In the genomic region with DNA sequence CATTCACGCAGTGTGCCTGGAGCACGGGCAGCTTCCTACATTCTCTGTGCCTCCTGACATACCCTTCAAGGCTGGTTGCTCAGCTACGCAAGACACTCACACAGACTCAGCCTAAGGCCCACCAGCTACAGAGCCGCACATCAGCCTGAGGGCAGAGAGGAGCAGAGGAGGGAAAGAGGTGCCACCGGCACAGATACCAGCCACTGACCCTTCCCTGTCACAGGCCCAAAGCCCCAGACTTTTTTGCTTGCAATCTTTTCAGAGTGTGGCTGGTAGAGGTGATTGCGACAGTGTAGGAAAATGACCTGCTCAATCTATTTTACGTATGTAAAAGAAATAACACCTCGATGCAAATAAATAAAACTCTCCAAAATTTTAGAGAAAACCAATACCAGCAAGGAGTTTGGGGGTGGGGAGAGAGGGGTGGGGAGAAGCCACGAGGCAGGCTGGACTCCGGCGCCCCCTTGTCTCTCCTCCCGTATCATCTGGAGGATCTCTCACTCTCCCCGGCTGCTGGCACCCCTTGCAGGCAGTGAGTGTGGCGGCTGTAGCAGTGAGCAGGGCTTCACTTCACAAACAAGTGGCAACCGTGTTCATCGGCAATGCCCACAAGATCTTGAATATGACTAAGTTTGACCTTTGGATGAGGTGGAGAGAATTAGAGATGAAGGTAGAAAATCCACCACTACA, we compare ENCODE assay signal across 29 cellular contexts.
"Had no signal": no experiment of that assay in that cellular context is flagged by ENCODE, and none has a peak within 500 bp of the region (broad histone marks: within the 10 kb centered on the region; RNA-seq: fewer than 3 reads in every experiment).

No MANE protein-coding gene starts in this region.

- H3K36me3 ChIP-seq: adrenal gland, breast epithelium, WERI-Rb-1 had no signal

- H3K27ac ChIP-seq: adrenal gland, body of pancreas, breast epithelium, PC-9, RWPE1, WERI-Rb-1 had no signal

- H3K4me1 Mint-ChIP-seq: activated CD4-positive, alpha-beta T cell treated with anti-CD3 and anti-CD28 coated beads, Interleukin-2, amount 10 ng/mL, durations not matched to agents 24 days and 14 days had no signal

- H3K9me3 ChIP-seq: adrenal gland, body of pancreas, breast epithelium had no signal

- H3K4me2 ChIP-seq: PC-9 had no signal

- H3K27ac Mint-ChIP-seq: activated CD4-positive, alpha-beta T cell treated with anti-CD3 and anti-CD28 coated beads, Interleukin-2, amount 10 ng/mL, durations not matched to agents 24 days and 14 days; activated CD8-positive, alpha-beta T cell treated with anti-CD3 and anti-CD28 coated beads for 36 hours; activated naive CD4-positive, alpha-beta T cell treated with anti-CD3 and anti-CD28 coated beads for 36 hours; activated T-cell treated with anti-CD3 and anti-CD28 coated beads, Interleukin-2, amount 50 U/mL, for 24 hours; activated T-helper 1 cell treated with anti-CD3 and anti-CD28 coated beads, Interleukin-12 subunit alpha, Interleukin-12 subunit beta, Interleukin-2, Interleukin-4 antibody, amounts not matched to agents 30 ng/mL and 10 ng/mL and 1 ng/mL, durations not matched to agents 14 hours and 24 hours and 36 hours had no signal

- H3K27me3 Mint-ChIP-seq: activated CD8-positive, alpha-beta T cell treated with anti-CD3 and anti-CD28 coated beads for 36 hours; activated T-cell treated with anti-CD3 and anti-CD28 coated beads, Interleukin-2, amount 50 U/mL, for 24 hours had no signal

- FAIRE-seq: astrocyte, RCC 7860 had no signal

- ATAC-seq: activated CD8-positive, alpha-beta T cell treated with anti-CD3 and anti-CD28 coated beads for 36 hours; activated naive CD4-positive, alpha-beta T cell treated with anti-CD3 and anti-CD28 coated beads, Interleukin-2, amount 50 U/mL, for 72 hours; body of pancreas; Right ventricle myocardium inferior had no signal

- DNase-seq: activated CD4-positive, alpha-beta T cell treated with anti-CD3 and anti-CD28 coated beads, Interleukin-2, amount 10 ng/mL, durations not matched to agents 24 days and 14 days; activated CD4-positive, alpha-beta T cell treated with anti-CD3 and anti-CD28 coated beads, Interleukin-2, amount 50 U/mL, for 4 hours; activated CD8-positive, alpha-beta T cell treated with anti-CD3 and anti-CD28 coated beads for 36 hours; activated gamma-delta T cell treated with Interleukin-2 at 50 U/mL for 16 hours; activated naive CD4-positive, alpha-beta T cell treated with anti-CD3 and anti-CD28 coated beads for 36 hours; activated T-cell treated with anti-CD3 and anti-CD28 coated beads, Interleukin-2, amount 50 U/mL, for 24 hours; adrenal gland; body of pancreas; NCI-H1092 treated with DMSO at 0.1 percent for 48 hours; NCI-H1417; NCI-H146; NCI-H187; NCI-H2029 treated with DMSO at 0.1 percent for 48 hours; NCI-H2107; NCI-H2171; NCI-H510A; NCI-H526; NCI-H748 treated with DMSO at 0.1 percent for 48 hours; PC-9; SIG-M5; T1000; WERI-Rb-1 had no signal

- H3K4me3 ChIP-seq: adrenal gland, body of pancreas, breast epithelium, PC-9 had no signal

- H3K4me1 ChIP-seq: adrenal gland, body of pancreas, breast epithelium had no signal

- H3K4me3 Mint-ChIP-seq: activated CD4-positive, alpha-beta T cell treated with anti-CD3 and anti-CD28 coated beads, Interleukin-2, amount 10 ng/mL, durations not matched to agents 24 days and 14 days; activated CD8-positive, alpha-beta T cell treated with anti-CD3 and anti-CD28 coated beads for 36 hours; activated naive CD4-positive, alpha-beta T cell treated with anti-CD3 and anti-CD28 coated beads for 36 hours; activated T-cell treated with anti-CD3 and anti-CD28 coated beads, Interleukin-2, amount 50 U/mL, for 24 hours; activated T-helper 1 cell treated with anti-CD3 and anti-CD28 coated beads, Interleukin-12 subunit alpha, Interleukin-12 subunit beta, Interleukin-2, Interleukin-4 antibody, amounts not matched to agents 30 ng/mL and 10 ng/mL and 1 ng/mL, durations not matched to agents 14 hours and 24 hours and 36 hours had no signal

- H3K27me3 ChIP-seq: adrenal gland, body of pancreas, breast epithelium had no signal

- H3K36me3 Mint-ChIP-seq: activated naive CD4-positive, alpha-beta T cell treated with anti-CD3 and anti-CD28 coated beads, Interleukin-2, amount 50 U/mL, for 72 hours had no signal

- H2AFZ ChIP-seq: PC-9 had no signal

- H3K9me3 Mint-ChIP-seq: activated CD4-positive, alpha-beta T cell treated with anti-CD3 and anti-CD28 coated beads, Interleukin-2, amount 10 ng/mL, durations not matched to agents 24 days and 14 days; activated CD8-positive, alpha-beta T cell treated with anti-CD3 and anti-CD28 coated beads for 36 hours; activated naive CD4-positive, alpha-beta T cell treated with anti-CD3 and anti-CD28 coated beads for 36 hours; activated naive CD4-positive, alpha-beta T cell treated with anti-CD3 and anti-CD28 coated beads, Interleukin-2, amount 50 U/mL, for 72 hours; activated T-cell treated with anti-CD3 and anti-CD28 coated beads, Interleukin-2, amount 50 U/mL, for 24 hours; activated T-helper 1 cell treated with anti-CD3 and anti-CD28 coated beads, Interleukin-12 subunit alpha, Interleukin-12 subunit beta, Interleukin-2, Interleukin-4 antibody, amounts not matched to agents 30 ng/mL and 10 ng/mL and 1 ng/mL, durations not matched to agents 14 hours and 24 hours and 36 hours had no signal
